ENCODE assay signal across 1 cellular context in genomic region chr18:48785091-48785614, GRCh38.
TF ChIP-seq lines count a peak whose summit lies in the region.

No MANE protein-coding gene starts in this region.

TF ChIP-seq in GM12878, 131 proteins besides CTCF, POLR2A, EP300 and RAD21 (continued from another document and continues in another):
- TF ChIP-seq, protein P1, sequence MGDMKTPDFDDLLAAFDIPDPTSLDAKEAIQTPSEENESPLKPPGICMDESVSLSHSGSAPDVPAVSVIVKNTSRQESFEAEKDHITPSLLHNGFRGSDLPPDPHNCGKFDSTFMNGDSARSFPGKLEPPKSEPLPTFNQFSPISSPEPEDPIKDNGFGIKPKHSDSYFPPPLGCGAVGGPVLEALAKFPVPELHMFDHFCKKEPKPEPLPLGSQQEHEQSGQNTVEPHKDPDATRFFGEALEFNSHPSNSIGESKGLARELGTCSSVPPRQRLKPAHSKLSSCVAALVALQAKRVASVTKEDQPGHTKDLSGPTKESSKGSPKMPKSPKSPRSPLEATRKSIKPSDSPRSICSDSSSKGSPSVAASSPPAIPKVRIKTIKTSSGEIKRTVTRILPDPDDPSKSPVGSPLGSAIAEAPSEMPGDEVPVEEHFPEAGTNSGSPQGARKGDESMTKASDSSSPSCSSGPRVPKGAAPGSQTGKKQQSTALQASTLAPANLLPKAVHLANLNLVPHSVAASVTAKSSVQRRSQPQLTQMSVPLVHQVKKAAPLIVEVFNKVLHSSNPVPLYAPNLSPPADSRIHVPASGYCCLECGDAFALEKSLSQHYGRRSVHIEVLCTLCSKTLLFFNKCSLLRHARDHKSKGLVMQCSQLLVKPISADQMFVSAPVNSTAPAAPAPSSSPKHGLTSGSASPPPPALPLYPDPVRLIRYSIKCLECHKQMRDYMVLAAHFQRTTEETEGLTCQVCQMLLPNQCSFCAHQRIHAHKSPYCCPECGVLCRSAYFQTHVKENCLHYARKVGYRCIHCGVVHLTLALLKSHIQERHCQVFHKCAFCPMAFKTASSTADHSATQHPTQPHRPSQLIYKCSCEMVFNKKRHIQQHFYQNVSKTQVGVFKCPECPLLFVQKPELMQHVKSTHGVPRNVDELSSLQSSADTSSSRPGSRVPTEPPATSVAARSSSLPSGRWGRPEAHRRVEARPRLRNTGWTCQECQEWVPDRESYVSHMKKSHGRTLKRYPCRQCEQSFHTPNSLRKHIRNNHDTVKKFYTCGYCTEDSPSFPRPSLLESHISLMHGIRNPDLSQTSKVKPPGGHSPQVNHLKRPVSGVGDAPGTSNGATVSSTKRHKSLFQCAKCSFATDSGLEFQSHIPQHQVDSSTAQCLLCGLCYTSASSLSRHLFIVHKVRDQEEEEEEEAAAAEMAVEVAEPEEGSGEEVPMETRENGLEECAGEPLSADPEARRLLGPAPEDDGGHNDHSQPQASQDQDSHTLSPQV (IDR thresholded peaks at IDR 0.05), result no peak
- peak; percentile 96 for TF ChIP-seq NFIC (IDR thresholded peaks at IDR 0.05; ENCODE audit: low read depth, low read length)
- peak; percentile 100 for TF ChIP-seq IKZF2 (IDR thresholded peaks at IDR 0.05)
- peak; percentile 96 for TF ChIP-seq EED (IDR thresholded peaks at IDR 0.05; ENCODE audit: low read depth)
- TF ChIP-seq ZNF207 (IDR thresholded peaks at IDR 0.05; ENCODE audit: borderline replicate concordance), result no peak
- TF ChIP-seq, protein P2, sequence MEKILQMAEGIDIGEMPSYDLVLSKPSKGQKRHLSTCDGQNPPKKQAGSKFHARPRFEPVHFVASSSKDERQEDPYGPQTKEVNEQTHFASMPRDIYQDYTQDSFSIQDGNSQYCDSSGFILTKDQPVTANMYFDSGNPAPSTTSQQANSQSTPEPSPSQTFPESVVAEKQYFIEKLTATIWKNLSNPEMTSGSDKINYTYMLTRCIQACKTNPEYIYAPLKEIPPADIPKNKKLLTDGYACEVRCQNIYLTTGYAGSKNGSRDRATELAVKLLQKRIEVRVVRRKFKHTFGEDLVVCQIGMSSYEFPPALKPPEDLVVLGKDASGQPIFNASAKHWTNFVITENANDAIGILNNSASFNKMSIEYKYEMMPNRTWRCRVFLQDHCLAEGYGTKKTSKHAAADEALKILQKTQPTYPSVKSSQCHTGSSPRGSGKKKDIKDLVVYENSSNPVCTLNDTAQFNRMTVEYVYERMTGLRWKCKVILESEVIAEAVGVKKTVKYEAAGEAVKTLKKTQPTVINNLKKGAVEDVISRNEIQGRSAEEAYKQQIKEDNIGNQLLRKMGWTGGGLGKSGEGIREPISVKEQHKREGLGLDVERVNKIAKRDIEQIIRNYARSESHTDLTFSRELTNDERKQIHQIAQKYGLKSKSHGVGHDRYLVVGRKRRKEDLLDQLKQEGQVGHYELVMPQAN (conservative IDR thresholded peaks at IDR 0.05), result peak; percentile 46; the same call in 1 of the 2 replicates
- TF ChIP-seq STAT1 (conservative IDR thresholded peaks at IDR 0.05), result no peak
- TF ChIP-seq ZSCAN29 (IDR thresholded peaks at IDR 0.05), result 0 out of 2 replicates have a peak, but pooled peaks have one; percentile 34
- TF ChIP-seq, protein P3, sequence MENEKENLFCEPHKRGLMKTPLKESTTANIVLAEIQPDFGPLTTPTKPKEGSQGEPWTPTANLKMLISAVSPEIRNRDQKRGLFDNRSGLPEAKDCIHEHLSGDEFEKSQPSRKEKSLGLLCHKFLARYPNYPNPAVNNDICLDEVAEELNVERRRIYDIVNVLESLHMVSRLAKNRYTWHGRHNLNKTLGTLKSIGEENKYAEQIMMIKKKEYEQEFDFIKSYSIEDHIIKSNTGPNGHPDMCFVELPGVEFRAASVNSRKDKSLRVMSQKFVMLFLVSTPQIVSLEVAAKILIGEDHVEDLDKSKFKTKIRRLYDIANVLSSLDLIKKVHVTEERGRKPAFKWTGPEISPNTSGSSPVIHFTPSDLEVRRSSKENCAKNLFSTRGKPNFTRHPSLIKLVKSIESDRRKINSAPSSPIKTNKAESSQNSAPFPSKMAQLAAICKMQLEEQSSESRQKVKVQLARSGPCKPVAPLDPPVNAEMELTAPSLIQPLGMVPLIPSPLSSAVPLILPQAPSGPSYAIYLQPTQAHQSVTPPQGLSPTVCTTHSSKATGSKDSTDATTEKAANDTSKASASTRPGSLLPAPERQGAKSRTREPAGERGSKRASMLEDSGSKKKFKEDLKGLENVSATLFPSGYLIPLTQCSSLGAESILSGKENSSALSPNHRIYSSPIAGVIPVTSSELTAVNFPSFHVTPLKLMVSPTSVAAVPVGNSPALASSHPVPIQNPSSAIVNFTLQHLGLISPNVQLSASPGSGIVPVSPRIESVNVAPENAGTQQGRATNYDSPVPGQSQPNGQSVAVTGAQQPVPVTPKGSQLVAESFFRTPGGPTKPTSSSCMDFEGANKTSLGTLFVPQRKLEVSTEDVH (IDR thresholded peaks at IDR 0.05; ENCODE audit: low read depth, partially characterized antibody), result peak; percentile 30
- peak; percentile 74; the same call in 1 of the 2 replicates for TF ChIP-seq RCOR1 (conservative IDR thresholded peaks at IDR 0.05; ENCODE audit: low read depth, low read length)
- 0 out of 2 replicates have a peak, but pooled peaks have one; percentile 21 for TF ChIP-seq CBX5 (IDR thresholded peaks at IDR 0.05; ENCODE audit: low read depth)
- peak; percentile 55 for TF ChIP-seq SMAD1 (IDR thresholded peaks at IDR 0.05; ENCODE audit: low read depth, partially characterized antibody)
- TF ChIP-seq SP1 (IDR thresholded peaks at IDR 0.05; ENCODE audit: low read depth, low read length), result peak; percentile 63
- peak; percentile 95 for TF ChIP-seq DPF2 (IDR thresholded peaks at IDR 0.05)
- no peak for TF ChIP-seq TARDBP (IDR thresholded peaks at IDR 0.05; ENCODE audit: borderline replicate concordance)
- TF ChIP-seq CREB1 (IDR thresholded peaks at IDR 0.05; ENCODE audit: low read depth), result peak; percentile 72
- peak; percentile 98 for TF ChIP-seq TBL1XR1 (IDR thresholded peaks at IDR 0.05; ENCODE audit: low read depth, low read length)
- no peak for TF ChIP-seq SUZ12 (IDR thresholded peaks at IDR 0.05; ENCODE audit: unreplicated experiment)
- no peak for TF ChIP-seq FOXK2 (IDR thresholded peaks at IDR 0.05)
- TF ChIP-seq CEBPB (IDR thresholded peaks at IDR 0.05; ENCODE audit: borderline replicate concordance in 1 of 2, low read depth in 2 of 2, low read length in 2 of 2), result no peak
- TF ChIP-seq BCLAF1 (IDR thresholded peaks at IDR 0.05), result no peak
- peak; percentile 97 for TF ChIP-seq MEF2A (IDR thresholded peaks at IDR 0.05; ENCODE audit: insufficient read depth, low read depth, low read length)
- TF ChIP-seq CBFB (IDR thresholded peaks at IDR 0.05; ENCODE audit: low read depth), result peak; percentile 92
- TF ChIP-seq HCFC1 (IDR thresholded peaks at IDR 0.05; ENCODE audit: low read length), result no peak
- TF ChIP-seq REST (IDR thresholded peaks at IDR 0.05; ENCODE audit: low read depth, low read length), result 0 out of 2 replicates have a peak, but pooled peaks have one; percentile 42
- peak; percentile 25 for TF ChIP-seq MXI1 (IDR thresholded peaks at IDR 0.05; ENCODE audit: low read depth, low read length)
- TF ChIP-seq, protein P4, sequence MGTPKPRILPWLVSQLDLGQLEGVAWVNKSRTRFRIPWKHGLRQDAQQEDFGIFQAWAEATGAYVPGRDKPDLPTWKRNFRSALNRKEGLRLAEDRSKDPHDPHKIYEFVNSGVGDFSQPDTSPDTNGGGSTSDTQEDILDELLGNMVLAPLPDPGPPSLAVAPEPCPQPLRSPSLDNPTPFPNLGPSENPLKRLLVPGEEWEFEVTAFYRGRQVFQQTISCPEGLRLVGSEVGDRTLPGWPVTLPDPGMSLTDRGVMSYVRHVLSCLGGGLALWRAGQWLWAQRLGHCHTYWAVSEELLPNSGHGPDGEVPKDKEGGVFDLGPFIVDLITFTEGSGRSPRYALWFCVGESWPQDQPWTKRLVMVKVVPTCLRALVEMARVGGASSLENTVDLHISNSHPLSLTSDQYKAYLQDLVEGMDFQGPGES (IDR thresholded peaks at IDR 0.05), result no peak
- TF ChIP-seq SREBF2 (IDR thresholded peaks at IDR 0.05; ENCODE audit: low read length), result no peak
- no peak; the same call in 1 of the 2 replicates for TF ChIP-seq BMI1 (IDR thresholded peaks at IDR 0.05; ENCODE audit: borderline replicate concordance)
- TF ChIP-seq SRF (IDR thresholded peaks at IDR 0.05; ENCODE audit: low read depth in 2 of 2, low read length in 2 of 2), result no peak
- no peak; the same call in 1 of the 2 replicates for TF ChIP-seq ZBTB40 (IDR thresholded peaks at IDR 0.05; ENCODE audit: borderline replicate concordance)
- TF ChIP-seq RFX5 (IDR thresholded peaks at IDR 0.05; ENCODE audit: low read depth, low read length), result no peak
- no peak for TF ChIP-seq CHD2 (IDR thresholded peaks at IDR 0.05; ENCODE audit: borderline replicate concordance, low read depth, low read length)
- TF ChIP-seq PAX8 (IDR thresholded peaks at IDR 0.05), result no peak
- no peak; the same call in 1 of the 2 replicates for TF ChIP-seq RB1 (IDR thresholded peaks at IDR 0.05; ENCODE audit: borderline replicate concordance)
- TF ChIP-seq BCL11A (IDR thresholded peaks at IDR 0.05; ENCODE audit: low read depth, low read length), result peak; percentile 86
- no peak for TF ChIP-seq GABPA (IDR thresholded peaks at IDR 0.05; ENCODE audit: low read depth)
- peak; percentile 85; the same call in 1 of the 2 replicates for TF ChIP-seq MLLT1 (IDR thresholded peaks at IDR 0.05)
